ENCODE assay signal across 1 cellular context in the genomic region with DNA sequence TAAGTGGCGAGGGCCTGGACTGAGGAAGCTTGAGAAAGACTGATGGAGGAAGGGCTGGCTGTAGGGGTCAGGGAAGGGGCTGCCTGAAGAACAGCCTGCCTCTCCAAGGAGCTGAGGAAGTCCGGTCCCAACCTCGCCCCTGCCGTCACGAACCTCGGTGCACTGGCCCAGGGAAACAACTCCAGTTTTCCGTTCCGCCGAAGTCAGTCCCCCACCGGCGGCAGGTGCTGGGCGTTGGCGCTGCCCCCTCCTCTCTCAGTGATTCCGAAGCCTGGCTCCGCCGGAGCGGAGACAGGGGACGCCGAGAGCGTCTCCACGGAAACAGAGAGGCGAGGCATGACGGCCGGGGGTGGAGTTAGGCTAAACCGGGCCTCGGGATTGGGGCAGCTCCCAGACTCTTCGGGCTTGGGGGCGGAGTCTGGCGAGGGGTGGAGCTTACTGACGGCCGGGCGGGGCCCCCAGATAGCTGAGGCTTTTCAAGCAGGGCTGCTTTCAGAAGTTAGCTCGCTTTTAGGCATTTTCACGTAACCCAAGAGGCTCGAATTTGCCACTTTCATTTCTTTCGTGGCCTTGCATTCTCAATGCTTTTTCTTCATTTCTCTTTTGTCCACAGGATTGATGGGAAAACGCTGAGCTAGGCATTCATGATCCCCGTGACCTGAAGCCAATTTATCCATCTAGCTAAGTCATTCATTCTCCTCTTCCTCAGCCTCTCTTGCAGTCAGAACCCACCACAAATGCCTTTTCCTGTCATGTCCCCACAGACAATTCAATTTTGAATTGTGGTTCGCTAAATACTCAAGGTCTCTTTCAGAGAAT.
TF ChIP-seq lines count a peak whose summit lies in the region.

A gene with protein sequence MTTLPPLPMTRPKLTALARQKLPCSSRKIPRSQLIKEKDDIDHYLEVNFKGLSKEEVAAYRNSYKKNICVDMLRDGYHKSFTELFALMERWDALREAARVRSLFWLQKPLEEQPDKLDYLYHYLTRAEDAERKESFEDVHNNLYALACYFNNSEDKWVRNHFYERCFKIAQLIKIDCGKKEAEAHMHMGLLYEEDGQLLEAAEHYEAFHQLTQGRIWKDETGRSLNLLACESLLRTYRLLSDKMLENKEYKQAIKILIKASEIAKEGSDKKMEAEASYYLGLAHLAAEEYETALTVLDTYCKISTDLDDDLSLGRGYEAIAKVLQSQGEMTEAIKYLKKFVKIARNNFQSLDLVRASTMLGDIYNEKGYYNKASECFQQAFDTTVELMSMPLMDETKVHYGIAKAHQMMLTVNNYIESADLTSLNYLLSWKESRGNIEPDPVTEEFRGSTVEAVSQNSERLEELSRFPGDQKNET (minus strand): TSS at position 309 of the 819 bp plus-strand sequence. CDS start 5,969 bp downstream, outside the sequence.

TF ChIP-seq in SK-N-SH treated with all-trans-retinoic acid at 6 μM for 48 hours, 23 proteins besides CTCF, POLR2A, EP300 and RAD21 (continued from another document):
- no peak for TF ChIP-seq CSDC2 (CRISPR knock-in tag; IDR thresholded peaks at IDR 0.05)
- no peak for TF ChIP-seq ZFP30 (CRISPR knock-in tag; IDR thresholded peaks at IDR 0.05)
